ENCODE assay signal across 1 cellular context in genomic region chr9:113650207-113651131, GRCh38.
TF ChIP-seq lines count a peak whose summit lies in the region.

No MANE protein-coding gene starts in this region.

TF ChIP-seq in HepG2, 621 proteins besides CTCF, POLR2A, EP300 and RAD21 (continued from another document and continues in another):
- TF ChIP-seq NR0B2 (CRISPR knock-in tag; IDR thresholded peaks at IDR 0.05) = no peak
- TF ChIP-seq ZBTB3 (CRISPR knock-in tag; IDR thresholded peaks at IDR 0.05; ENCODE audit: borderline replicate concordance, low read depth) = no peak
- no peak for TF ChIP-seq ZNF724P (CRISPR knock-in tag; IDR thresholded peaks at IDR 0.05; ENCODE audit: borderline replicate concordance)
- no peak for TF ChIP-seq NFIC (IDR thresholded peaks at IDR 0.05; ENCODE audit: low read length)
- TF ChIP-seq ZNF556 (CRISPR knock-in tag; IDR thresholded peaks at IDR 0.05; ENCODE audit: borderline replicate concordance) = peak; percentile 38; the same call in 1 of the 2 replicates
- no peak for TF ChIP-seq ZNF619 (CRISPR knock-in tag; IDR thresholded peaks at IDR 0.05)
- peak; percentile 83 for TF ChIP-seq SAP130 (CRISPR knock-in tag; IDR thresholded peaks at IDR 0.05; ENCODE audit: low read depth)
- peak; percentile 38 to 55; a peak in 3 of 4 replicates for TF ChIP-seq NR2F1 (CRISPR knock-in tag; IDR thresholded peaks at IDR 0.05)
- peak in 1 of 2 experiments; percentile 71; a peak in 1 of 4 replicates for TF ChIP-seq KLF16 (CRISPR knock-in tag; IDR thresholded peaks at IDR 0.05)
- TF ChIP-seq XBP1 (CRISPR knock-in tag; IDR thresholded peaks at IDR 0.05) = no peak
- no peak for TF ChIP-seq NFATC3 (CRISPR knock-in tag; IDR thresholded peaks at IDR 0.05)
- no peak for TF ChIP-seq ZNF672 (CRISPR knock-in tag; IDR thresholded peaks at IDR 0.05)
- TF ChIP-seq, protein P1, sequence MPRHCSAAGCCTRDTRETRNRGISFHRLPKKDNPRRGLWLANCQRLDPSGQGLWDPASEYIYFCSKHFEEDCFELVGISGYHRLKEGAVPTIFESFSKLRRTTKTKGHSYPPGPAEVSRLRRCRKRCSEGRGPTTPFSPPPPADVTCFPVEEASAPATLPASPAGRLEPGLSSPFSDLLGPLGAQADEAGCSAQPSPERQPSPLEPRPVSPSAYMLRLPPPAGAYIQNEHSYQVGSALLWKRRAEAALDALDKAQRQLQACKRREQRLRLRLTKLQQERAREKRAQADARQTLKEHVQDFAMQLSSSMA (CRISPR knock-in tag; IDR thresholded peaks at IDR 0.05) = no peak
- TF ChIP-seq, protein P2, sequence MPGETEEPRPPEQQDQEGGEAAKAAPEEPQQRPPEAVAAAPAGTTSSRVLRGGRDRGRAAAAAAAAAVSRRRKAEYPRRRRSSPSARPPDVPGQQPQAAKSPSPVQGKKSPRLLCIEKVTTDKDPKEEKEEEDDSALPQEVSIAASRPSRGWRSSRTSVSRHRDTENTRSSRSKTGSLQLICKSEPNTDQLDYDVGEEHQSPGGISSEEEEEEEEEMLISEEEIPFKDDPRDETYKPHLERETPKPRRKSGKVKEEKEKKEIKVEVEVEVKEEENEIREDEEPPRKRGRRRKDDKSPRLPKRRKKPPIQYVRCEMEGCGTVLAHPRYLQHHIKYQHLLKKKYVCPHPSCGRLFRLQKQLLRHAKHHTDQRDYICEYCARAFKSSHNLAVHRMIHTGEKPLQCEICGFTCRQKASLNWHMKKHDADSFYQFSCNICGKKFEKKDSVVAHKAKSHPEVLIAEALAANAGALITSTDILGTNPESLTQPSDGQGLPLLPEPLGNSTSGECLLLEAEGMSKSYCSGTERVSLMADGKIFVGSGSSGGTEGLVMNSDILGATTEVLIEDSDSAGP (CRISPR knock-in tag; IDR thresholded peaks at IDR 0.05; ENCODE audit: borderline replicate concordance) = peak; percentile 73
- no peak for TF ChIP-seq SMARCC2 (IDR thresholded peaks at IDR 0.05)
- TF ChIP-seq GZF1 (CRISPR knock-in tag; IDR thresholded peaks at IDR 0.05) = no peak
- no peak for TF ChIP-seq E2F1 (CRISPR knock-in tag; IDR thresholded peaks at IDR 0.05)
- TF ChIP-seq ZNF768 (CRISPR knock-in tag; IDR thresholded peaks at IDR 0.05) = peak; percentile 96
- peak; percentile 42; the same call in 1 of the 2 replicates for TF ChIP-seq FOXK1 (CRISPR knock-in tag; IDR thresholded peaks at IDR 0.05; ENCODE audit: borderline replicate concordance, low read depth)
- TF ChIP-seq ZNF30 (CRISPR knock-in tag; IDR thresholded peaks at IDR 0.05) = peak; percentile 76
- TF ChIP-seq ZIK1 (CRISPR knock-in tag; IDR thresholded peaks at IDR 0.05; ENCODE audit: borderline replicate concordance, low read depth) = peak; percentile 45
- peak; percentile 35 for TF ChIP-seq UBTF (CRISPR knock-in tag; IDR thresholded peaks at IDR 0.05)
- no peak; the same call in 1 of the 2 replicates for TF ChIP-seq RFXAP (CRISPR knock-in tag; IDR thresholded peaks at IDR 0.05; ENCODE audit: borderline replicate concordance)
- TF ChIP-seq BCLAF1 (IDR thresholded peaks at IDR 0.05) = no peak
- TF ChIP-seq TOE1 (CRISPR knock-in tag; IDR thresholded peaks at IDR 0.05) = no peak
- TF ChIP-seq ZNF552 (CRISPR knock-in tag; IDR thresholded peaks at IDR 0.05; ENCODE audit: borderline replicate concordance) = no peak
- TF ChIP-seq KAT8 (CRISPR knock-in tag; IDR thresholded peaks at IDR 0.05) = peak; percentile 93
- peak; percentile 42; the same call in 1 of the 2 replicates for TF ChIP-seq DMAP1 (CRISPR knock-in tag; IDR thresholded peaks at IDR 0.05)
- peak; percentile 91 for TF ChIP-seq GABPA (IDR thresholded peaks at IDR 0.05; ENCODE audit: low read depth, low read length)
- TF ChIP-seq GABPA (CRISPR knock-in tag; IDR thresholded peaks at IDR 0.05; ENCODE audit: low read depth) = peak; percentile 96
- TF ChIP-seq, protein P3, sequence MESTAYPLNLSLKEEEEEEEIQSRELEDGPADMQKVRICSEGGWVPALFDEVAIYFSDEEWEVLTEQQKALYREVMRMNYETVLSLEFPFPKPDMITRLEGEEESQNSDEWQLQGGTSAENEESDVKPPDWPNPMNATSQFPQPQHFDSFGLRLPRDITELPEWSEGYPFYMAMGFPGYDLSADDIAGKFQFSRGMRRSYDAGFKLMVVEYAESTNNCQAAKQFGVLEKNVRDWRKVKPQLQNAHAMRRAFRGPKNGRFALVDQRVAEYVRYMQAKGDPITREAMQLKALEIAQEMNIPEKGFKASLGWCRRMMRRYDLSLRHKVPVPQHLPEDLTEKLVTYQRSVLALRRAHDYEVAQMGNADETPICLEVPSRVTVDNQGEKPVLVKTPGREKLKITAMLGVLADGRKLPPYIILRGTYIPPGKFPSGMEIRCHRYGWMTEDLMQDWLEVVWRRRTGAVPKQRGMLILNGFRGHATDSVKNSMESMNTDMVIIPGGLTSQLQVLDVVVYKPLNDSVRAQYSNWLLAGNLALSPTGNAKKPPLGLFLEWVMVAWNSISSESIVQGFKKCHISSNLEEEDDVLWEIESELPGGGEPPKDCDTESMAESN (CRISPR knock-in tag; conservative IDR thresholded peaks at IDR 0.05) = peak; percentile 85; the same call in 1 of the 2 replicates
- TF ChIP-seq HHEX (CRISPR knock-in tag; IDR thresholded peaks at IDR 0.05) = peak; percentile 33; the same call in 1 of the 2 replicates
- TF ChIP-seq, protein P4, sequence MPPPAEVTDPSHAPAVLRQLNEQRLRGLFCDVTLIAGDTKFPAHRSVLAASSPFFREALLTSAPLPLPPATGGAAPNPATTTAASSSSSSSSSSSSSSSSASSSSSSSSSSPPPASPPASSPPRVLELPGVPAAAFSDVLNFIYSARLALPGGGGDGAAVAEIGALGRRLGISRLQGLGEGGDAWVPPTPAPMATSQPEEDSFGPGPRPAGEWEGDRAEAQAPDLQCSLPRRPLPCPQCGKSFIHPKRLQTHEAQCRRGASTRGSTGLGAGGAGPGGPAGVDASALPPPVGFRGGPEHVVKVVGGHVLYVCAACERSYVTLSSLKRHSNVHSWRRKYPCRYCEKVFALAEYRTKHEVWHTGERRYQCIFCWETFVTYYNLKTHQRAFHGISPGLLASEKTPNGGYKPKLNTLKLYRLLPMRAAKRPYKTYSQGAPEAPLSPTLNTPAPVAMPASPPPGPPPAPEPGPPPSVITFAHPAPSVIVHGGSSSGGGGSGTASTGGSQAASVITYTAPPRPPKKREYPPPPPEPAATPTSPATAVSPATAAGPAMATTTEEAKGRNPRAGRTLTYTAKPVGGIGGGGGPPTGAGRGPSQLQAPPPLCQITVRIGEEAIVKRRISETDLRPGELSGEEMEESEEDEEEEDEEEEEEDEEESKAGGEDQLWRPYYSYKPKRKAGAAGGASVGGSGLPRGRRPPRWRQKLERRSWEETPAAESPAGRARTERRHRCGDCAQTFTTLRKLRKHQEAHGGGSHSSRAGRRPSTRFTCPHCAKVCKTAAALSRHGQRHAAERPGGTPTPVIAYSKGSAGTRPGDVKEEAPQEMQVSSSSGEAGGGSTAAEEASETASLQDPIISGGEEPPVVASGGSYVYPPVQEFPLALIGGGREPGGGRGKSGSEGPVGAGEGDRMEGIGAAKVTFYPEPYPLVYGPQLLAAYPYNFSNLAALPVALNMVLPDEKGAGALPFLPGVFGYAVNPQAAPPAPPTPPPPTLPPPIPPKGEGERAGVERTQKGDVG (CRISPR knock-in tag; IDR thresholded peaks at IDR 0.05; ENCODE audit: borderline replicate concordance) = no peak
- TF ChIP-seq ZBTB7A (CRISPR knock-in tag; IDR thresholded peaks at IDR 0.05) = peak; percentile 95
- TF ChIP-seq HNF1A (IDR thresholded peaks at IDR 0.05; ENCODE audit: low read depth) = 0 out of 2 replicates have a peak, but pooled peaks have one; percentile 21
- TF ChIP-seq HNF1A (CRISPR knock-in tag; IDR thresholded peaks at IDR 0.05; ENCODE audit: borderline replicate concordance) = peak; percentile 71; the same call in 1 of the 2 replicates
- TF ChIP-seq, protein P5, sequence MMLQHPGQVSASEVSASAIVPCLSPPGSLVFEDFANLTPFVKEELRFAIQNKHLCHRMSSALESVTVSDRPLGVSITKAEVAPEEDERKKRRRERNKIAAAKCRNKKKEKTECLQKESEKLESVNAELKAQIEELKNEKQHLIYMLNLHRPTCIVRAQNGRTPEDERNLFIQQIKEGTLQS (CRISPR knock-in tag; IDR thresholded peaks at IDR 0.05) = peak; percentile 91
- TF ChIP-seq HIVEP1 (CRISPR knock-in tag; IDR thresholded peaks at IDR 0.05) = peak; percentile 30; the same call in 1 of the 2 replicates
- no peak for TF ChIP-seq HNRNPUL1 (IDR thresholded peaks at IDR 0.05; ENCODE audit: low read depth, low read length)
- no peak; the same call in 1 of the 2 replicates for TF ChIP-seq ZNF816 (CRISPR knock-in tag; IDR thresholded peaks at IDR 0.05; ENCODE audit: borderline replicate concordance)
